ENCODE assay signal across 20 cellular contexts in the genomic region with DNA sequence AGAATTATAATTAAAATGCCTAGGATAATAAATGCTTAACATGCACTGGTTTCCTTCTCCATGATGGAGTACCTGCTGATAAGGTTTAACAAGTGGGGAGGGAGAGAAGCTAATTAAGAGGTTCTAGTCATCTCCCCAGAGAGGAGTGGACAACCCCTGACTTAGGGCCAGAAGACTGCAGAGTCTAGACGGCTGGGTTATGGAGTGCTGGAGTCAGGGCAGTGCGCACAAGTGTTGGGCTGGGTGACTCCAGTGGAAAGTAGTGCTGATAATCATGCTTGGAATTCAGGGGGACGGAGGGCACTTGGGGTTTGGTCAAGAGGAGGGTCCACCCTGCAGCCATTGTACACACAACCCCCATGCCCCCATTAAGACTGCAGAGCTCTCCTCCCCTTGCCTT. TPM values are rescaled to one million over a fixed set of nuclear protein-coding genes. Genes with fewer than 3 reads are reported as not detected.
DNase-seq lines count a peak whose midpoint lies in the region; ATAC-seq and TF ChIP-seq lines count a peak whose summit lies in the region.
"Had no signal": no experiment of that assay in that cellular context is flagged by ENCODE, and none has a peak within 500 bp of the region (broad histone marks: within the 10 kb centered on the region; RNA-seq: fewer than 3 reads in every experiment).

No MANE protein-coding gene starts in this region.

- peaks cover 36% of the 10 kb centered on the region for H3K9me1 ChIP-seq in IMR-90 (ENCODE audit: insufficient read depth, low read length)

- H3K36me3 ChIP-seq in ACC112 (ENCODE audit: insufficient read depth, low read length) (no peaks in the 10 kb centered on the region), IMR-90 (ENCODE audit: control insufficient read depth, insufficient read depth, low read length) (no peaks in the 10 kb centered on the region), endodermal cell (ENCODE audit: control insufficient read depth, insufficient read depth, low read length) (no peaks in the 10 kb centered on the region), trophoblast cell (ENCODE audit: control insufficient read depth in 1 of 2, insufficient read depth in 2 of 2, low read length in 2 of 2) (peaks cover 0 to 1% of the 10 kb centered on the region in 2 experiments), psoas muscle (ENCODE audit: insufficient read depth in 1 of 2, low read depth in 1 of 2) (no peaks in the 10 kb centered on the region), right atrium auricular region (no peaks in the 10 kb centered on the region)

- H3K79me1 ChIP-seq in IMR-90 (ENCODE audit: low read depth in 1 of 2, low read length in 2 of 2) (peaks cover 0 to 25% of the 10 kb centered on the region in 2 experiments; a peak in 2 of 4 replicates), trophoblast cell (ENCODE audit: low read length) (peaks cover 57% of the 10 kb centered on the region)

- H3K9ac ChIP-seq in IMR-90 (ENCODE audit: low read depth, low read length) (0 out of 2 replicates have a peak overlapping the region, but pooled peaks have one; percentile 2), endodermal cell (ENCODE audit: extremely low read depth, low read length, poor library complexity, severe bottlenecking) (no peak overlapping the region), trophoblast cell (ENCODE audit: low read length) (no peak overlapping the region)
- H3K9ac ChIP-seq: KMS-11 had no signal

- H3K36me3 Mint-ChIP-seq in endodermal cell (ENCODE audit: low read depth) = no peaks in the 10 kb centered on the region

- H3K18ac ChIP-seq in IMR-90 (ENCODE audit: low read depth, low read length) = peak overlapping the region; percentile 43
- H3K18ac ChIP-seq in trophoblast cell (ENCODE audit: low read length) = peak overlapping the region; percentile 95

- no CpG with 5 or more reads among the region's 3 CpGs for WGBS in IMR-90 (ENCODE audit: extremely low coverage in 2 of 2, insufficient read length in 1 of 2), 2 experiments
- 95 to 100% methylated on average over 2 to 3 of the region's 3 CpGs for WGBS in endodermal cell (ENCODE audit: insufficient coverage in 1 of 2, insufficient read length in 1 of 2), 2 experiments
- WGBS in trophoblast cell (ENCODE audit: extremely low coverage, insufficient coverage, insufficient read length) = no CpG with 5 or more reads among the region's 3 CpGs
- WGBS in psoas muscle, 3 donors = 89 to 92% (median 92%) methylated on average over 3 of the region's 3 CpGs

- no peak for TF ChIP-seq CTCF in IMR-90 (conservative IDR thresholded peaks at IDR 0.05; ENCODE audit: low read depth, low read length)
- TF ChIP-seq CTCF in endodermal cell (conservative IDR thresholded peaks at IDR 0.05) = no peak
- TF ChIP-seq CTCF in psoas muscle (IDR thresholded peaks at IDR 0.05) = no peak
- no peak for TF ChIP-seq CTCF in right atrium auricular region (IDR thresholded peaks at IDR 0.05)

- H3K4me3 Mint-ChIP-seq in endodermal cell = no peak overlapping the region
- H3K4me3 Mint-ChIP-seq: H9 had no signal

- peak overlapping the region; percentile 92 for H2BK5ac ChIP-seq in IMR-90 (ENCODE audit: low read depth, low read length, poor library complexity, severe bottlenecking)
- H2BK5ac ChIP-seq in trophoblast cell (ENCODE audit: low read depth, low read length, poor library complexity) = peak overlapping the region; percentile 71

- no peaks in the 10 kb centered on the region for H3K9me3 Mint-ChIP-seq in endodermal cell
- H3K9me3 Mint-ChIP-seq: H9 had no signal

- H3K4me2 ChIP-seq in IMR-90 (ENCODE audit: low read depth, low read length) (no peak overlapping the region), trophoblast cell (ENCODE audit: low read length) (no peak overlapping the region)
- H3K4me2 ChIP-seq: KMS-11, PC-9 had no signal

- POLR2A ChIA-PET in IMR-90 (lab: Charles Lee; ENCODE audit: unreplicated experiment) = no interaction called here

- CTCF ChIA-PET in IMR-90 (lab: Yijun Ruan, JAX) = interaction anchor here (1.0 kb wide), 2 partner anchors 23 to 45 kb away, joined by 3 to 8 read pairs; no protein-coding TSS in a partner anchor

- ATAC-seq in IMR-90 (ENCODE audit: low read depth) (no peak), psoas muscle (no peak)

- H3K4me3 ChIP-seq in ACC112 (ENCODE audit: low read depth, low read length) (no peak overlapping the region), IMR-90 (ENCODE audit: insufficient read depth, low read depth, low read length) (no peak overlapping the region), endodermal cell (ENCODE audit: low read length) (no peak overlapping the region), trophoblast cell (ENCODE audit: low read depth, low read length) (no peak overlapping the region), psoas muscle (no peak overlapping the region), right atrium auricular region (no peak overlapping the region)
- H3K4me3 ChIP-seq: PC-9 had no signal

- BruUV-seq in IMR-90 (replicated peaks; lab: Mats Ljungman, UMichigan) = no TSS peak

- H3K4ac ChIP-seq in IMR-90 (ENCODE audit: low read depth, low read length) = peak overlapping the region; percentile 82
- peak overlapping the region; percentile 16 for H3K4ac ChIP-seq in trophoblast cell (ENCODE audit: low read depth, low read length)

- peak overlapping the region; percentile 92 for H2BK20ac ChIP-seq in IMR-90 (ENCODE audit: low read depth, low read length)

- H3K27ac Mint-ChIP-seq in endodermal cell = no peak overlapping the region
- H3K27ac Mint-ChIP-seq: H9 had no signal

- H2BK15ac ChIP-seq in IMR-90 (ENCODE audit: low read depth, low read length) = peak overlapping the region; percentile 46; the same call in 2 of the 3 replicates

- H4K91ac ChIP-seq in IMR-90 (ENCODE audit: insufficient read depth, low read depth, low read length) (peak overlapping the region; percentile 93), trophoblast cell (ENCODE audit: low read depth, low read length) (peak overlapping the region; percentile 93)

- H4K12ac ChIP-seq in trophoblast cell (ENCODE audit: low read depth, low read length) = no peak overlapping the region

- H3K27ac ChIP-seq in ACC112 (ENCODE audit: low read depth, low read length) (peak overlapping the region; percentile 92; the same call in 1 of the 2 replicates), IMR-90 (ENCODE audit: insufficient read depth, low read length) (peak overlapping the region; percentile 35), endodermal cell (ENCODE audit: low read depth, low read length) (no peak overlapping the region), trophoblast cell (ENCODE audit: low read depth, low read length) (peak overlapping the region; percentile 28), psoas muscle (no peak overlapping the region), right atrium auricular region (no peak overlapping the region)
- H3K27ac ChIP-seq: C4-2B, KMS-11, PC-9 had no signal

- H3K9me3 ChIP-seq in IMR-90 (ENCODE audit: control insufficient read depth, insufficient read depth, low read length) (no peaks in the 10 kb centered on the region), endodermal cell (ENCODE audit: control insufficient read depth, low read length) (no peaks in the 10 kb centered on the region), trophoblast cell (ENCODE audit: insufficient read depth, low read depth, low read length) (peaks cover 2% of the 10 kb centered on the region), psoas muscle (no peaks in the 10 kb centered on the region), right atrium auricular region (no peaks in the 10 kb centered on the region)

- H2AK9ac ChIP-seq in IMR-90 (replicated peaks; ENCODE audit: low read depth, low read length, poor library complexity) = no peak overlapping the region

- H3K79me2 ChIP-seq in ACC112 (ENCODE audit: control insufficient read depth, insufficient read depth, low read length, unreplicated experiment) = no peaks in the 10 kb centered on the region
- peaks cover 7% of the 10 kb centered on the region for H3K79me2 ChIP-seq in trophoblast cell (ENCODE audit: control insufficient read depth, insufficient read depth, low read length, poor library complexity)

- peak overlapping the region; percentile 21 for H3K23ac ChIP-seq in IMR-90 (ENCODE audit: low read depth, low read length)
- H3K23ac ChIP-seq in trophoblast cell (ENCODE audit: low read length) = no peak overlapping the region

- dilution Hi-C loops in IMR-90 (cut with HindIII; ENCODE audit: low sequenced_read_pairs, unreplicated experiment) = no loop called here

- H2AFZ ChIP-seq in ACC112 (ENCODE audit: low read length, unreplicated experiment) (no peak overlapping the region), IMR-90 (replicated peaks; ENCODE audit: low read length, poor library complexity) (peak overlapping the region; percentile 28), trophoblast cell (ENCODE audit: insufficient read depth, low read length, poor library complexity) (no peak overlapping the region)
- H2AFZ ChIP-seq: PC-9 had no signal

- H3K14ac ChIP-seq in IMR-90 (replicated peaks; ENCODE audit: low read depth, low read length) = peak overlapping the region; percentile 69
- peak overlapping the region; percentile 90 for H3K14ac ChIP-seq in trophoblast cell (ENCODE audit: low read length)

- peak overlapping the region; percentile 40; the same call in 1 of the 2 replicates for H3K56ac ChIP-seq in IMR-90 (ENCODE audit: extremely low read depth, insufficient read depth, low read length)

- H3K4me1 Mint-ChIP-seq in endodermal cell = no peaks in the 10 kb centered on the region

- peak overlapping the region; percentile 15 for H4K5ac ChIP-seq in IMR-90 (ENCODE audit: low read depth, low read length)

- intact Hi-C loops in IMR-90 (cut with micrococcal nuclease) = loop anchor here (2.0 kb wide), 2 partner anchors 15 to 23 kb away; no protein-coding TSS in a partner anchor
- intact Hi-C loops in psoas muscle (cut with DNase I) = no loop called here

- no peak for DNase-seq in IMR-90
- DNase-seq in endodermal cell = peak; percentile 17
- no peak for DNase-seq in trophoblast cell
- DNase-seq in psoas muscle = no peak
- no peak for DNase-seq in ureter (ENCODE audit: low spot score)
- DNase-seq in stimulated activated CD4-positive, alpha-beta T cell treated with anti-CD3 and anti-CD28 coated beads, Interleukin-2, amount 100 ng/mL, for 48 hours = no peak
- no peak for DNase-seq in right atrium auricular region (ENCODE audit: low spot score)
- DNase-seq: DMS79 treated with DMSO at 0.1 percent for 48 hours, H9, NCI-H1048, NCI-H1436, NCI-H1930, NCI-H226, NCI-H524 treated with DMSO at 0.1 percent for 48 hours, PC-9 had no signal

- no peaks in the 10 kb centered on the region for H4K20me1 ChIP-seq in IMR-90 (ENCODE audit: insufficient read depth, low read length)

- peak overlapping the region; percentile 89 for H2AK5ac ChIP-seq in IMR-90 (ENCODE audit: low read depth, low read length)
- H2AK5ac ChIP-seq in trophoblast cell (ENCODE audit: low read length) = peak overlapping the region; percentile 38

- H4K8ac ChIP-seq in IMR-90 (ENCODE audit: low read depth in 2 of 2, low read length in 2 of 2) (peak overlapping the region; percentile 34 to 83; a peak in 3 of 4 replicates), trophoblast cell (ENCODE audit: low read depth, low read length) (peak overlapping the region; percentile 68)

- in situ Hi-C loops in IMR-90 (cut with MboI; ENCODE audit: low sequenced_read_pairs) = no loop called here

- H3K27me3 ChIP-seq in ACC112 (ENCODE audit: insufficient read depth, low read length) = no peaks in the 10 kb centered on the region
- H3K27me3 ChIP-seq in IMR-90 (ENCODE audit: control insufficient read depth, insufficient read depth, low read length) = no peaks in the 10 kb centered on the region
- H3K27me3 ChIP-seq in endodermal cell (ENCODE audit: control insufficient read depth, insufficient read depth, low read length, poor library complexity, severe bottlenecking) = no peaks in the 10 kb centered on the region
- no peaks in the 10 kb centered on the region for H3K27me3 ChIP-seq in trophoblast cell (ENCODE audit: insufficient read depth, low read length)
- H3K27me3 ChIP-seq in psoas muscle (ENCODE audit: insufficient read depth in 3 of 3, low read length in 2 of 3) = no peaks in the 10 kb centered on the region
- no peaks in the 10 kb centered on the region for H3K27me3 ChIP-seq in right atrium auricular region

- H3K4me1 ChIP-seq in ACC112 (ENCODE audit: control insufficient read depth, insufficient read depth, low read length, unreplicated experiment) (peaks cover 55% of the 10 kb centered on the region), IMR-90 (ENCODE audit: control insufficient read depth, insufficient read depth, low read length) (peaks cover 37% of the 10 kb centered on the region), endodermal cell (ENCODE audit: control insufficient read depth, insufficient read depth, low read length) (no peaks in the 10 kb centered on the region), trophoblast cell (ENCODE audit: control insufficient read depth in 1 of 2, insufficient read depth in 2 of 2, low read length in 2 of 2) (peaks cover 11 to 27% of the 10 kb centered on the region in 2 experiments), psoas muscle (no peaks in the 10 kb centered on the region), right atrium auricular region (peaks cover 0 to 14% of the 10 kb centered on the region in 2 donors)

- peaks cover 12% of the 10 kb centered on the region for H3K27me3 Mint-ChIP-seq in endodermal cell (ENCODE audit: insufficient read depth)

- TF ChIP-seq POLR2A in IMR-90 (IDR thresholded peaks at IDR 0.05; ENCODE audit: low read depth, low read length) = no peak

- H2BK12ac ChIP-seq in trophoblast cell (ENCODE audit: low read length) = peak overlapping the region; percentile 84

- H2BK120ac ChIP-seq in IMR-90 (ENCODE audit: low read depth, low read length) = peak overlapping the region; percentile 95
- peak overlapping the region; percentile 97 for H2BK120ac ChIP-seq in trophoblast cell (ENCODE audit: insufficient read depth, low read length, poor library complexity)

- no peak for TF ChIP-seq RAD21 in IMR-90 (IDR thresholded peaks at IDR 0.05; ENCODE audit: low read length)

RNA-seq across cellular contexts. Expression of gene TGFBI, which starts 32.8 kb away (rescaled TPM):
- 483 and 618 TPM in 2 replicates for total RNA-seq in IMR-90 (2012; rRNA removed)
- 1,362 and 1,551 TPM in 2 replicates for polyA plus RNA-seq in IMR-90 (2012; rRNA removed)
- 790 and 1,298 TPM in 2 replicates for polyA plus RNA-seq in IMR-90 (2012; cell fraction: cytosol; rRNA removed)
- 1,060 and 1,205 TPM in 2 replicates for polyA plus RNA-seq in IMR-90 (2012; cell fraction: nucleus; rRNA removed; ENCODE audit: low replicate concordance)
- 1 to 10 TPM; 2.8 to 4.9 TPM for total RNA-seq in endodermal cell
- polyA plus RNA-seq in endodermal cell (2013, experiment 1 of 2) = 40.8 TPM
- 59.6 TPM for polyA plus RNA-seq in endodermal cell (2013, experiment 2 of 2)
- 3,939 and 3,953 TPM in 2 replicates for polyA plus RNA-seq in trophoblast cell (2013)
- total RNA-seq in psoas muscle = 10 to 100 TPM; 24.4 to 35.9 (median 30.3) TPM
- polyA plus RNA-seq in psoas muscle = 10 to 100 TPM; 18.8 to 28.3 (median 20.9) TPM
- 147 TPM for total RNA-seq in ureter
- 10 to 100 TPM; 30.4 to 65.0 TPM for total RNA-seq in right atrium auricular region

RNA-seq across cellular contexts. Expression of gene LECT2, which starts 41.2 kb away (rescaled TPM):
- not detected in 2 replicates for total RNA-seq in IMR-90 (2012; rRNA removed)
- not detected in 2 replicates for polyA plus RNA-seq in IMR-90 (2012; rRNA removed)
- not detected in 2 replicates for polyA plus RNA-seq in IMR-90 (2012; cell fraction: cytosol; rRNA removed)
- polyA plus RNA-seq in IMR-90 (2012; cell fraction: nucleus; rRNA removed; ENCODE audit: low replicate concordance) = not detected in 2 replicates
- not detected for total RNA-seq in endodermal cell
- polyA plus RNA-seq in endodermal cell (2013, experiment 1 of 2) = not detected
- not detected for polyA plus RNA-seq in endodermal cell (2013, experiment 2 of 2)
- polyA plus RNA-seq in trophoblast cell (2013) = 0.05 TPM in 1 of 2 replicates, not detected in the other
- not detected for total RNA-seq in psoas muscle
- not detected for polyA plus RNA-seq in psoas muscle
- not detected for total RNA-seq in ureter
- not detected for total RNA-seq in right atrium auricular region
- total RNA-seq: H9, HT-29, PC-9, SK-MEL-5 had no signal

Comparison
In these comparisons a context has a peak if more than half of its experiments do, and no peak if none do; other contexts are left out.
1. H3K27ac ChIP-seq: peak in ACC112 (single experiment), IMR-90 (single experiment) and trophoblast cell (single experiment); none in endodermal cell (single experiment), psoas muscle (single experiment) and right atrium auricular region (0 of 2).
2. RNA of gene TGFBI, which starts 32.8 kb away (total RNA-seq): 483 to 618 TPM in IMR-90, 147 TPM in ureter (single experiment), 30.4 to 65.0 TPM in right atrium auricular region and 24.4 to 35.9 TPM in psoas muscle; 2.8 to 4.9 TPM in endodermal cell; every median in the first group is over 4 times any median in the second.